1 cellular context compared by ENCODE assay signal in the genomic region with DNA sequence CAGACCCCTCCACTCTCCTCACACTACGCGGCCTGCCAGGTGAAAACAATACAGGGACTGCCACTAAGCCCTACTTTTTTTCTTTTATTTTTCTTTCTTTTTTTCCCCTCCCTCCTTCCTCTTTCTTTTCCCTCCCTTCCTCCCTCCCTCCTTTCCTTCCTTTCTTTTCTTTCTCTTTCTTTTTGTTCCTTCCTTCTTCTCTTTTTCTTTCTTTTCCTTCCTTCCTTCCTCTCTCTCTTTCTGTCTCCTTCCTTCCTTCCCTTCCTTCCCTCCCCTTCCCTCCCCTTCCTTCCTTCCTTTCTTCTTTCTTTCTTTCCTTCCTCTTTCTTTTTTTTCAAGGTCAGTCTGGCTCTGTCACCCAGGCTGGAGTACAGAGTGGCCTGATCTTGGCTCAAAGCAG.
A peak's percentile ranks its signal among the peaks of the same experiment; 100 is the strongest.
TF ChIP-seq lines count a peak whose summit lies in the region.

No MANE protein-coding gene starts in this region.

TF ChIP-seq in HepG2, 621 proteins besides CTCF, POLR2A, EP300 and RAD21:
- TF ChIP-seq, protein P1, sequence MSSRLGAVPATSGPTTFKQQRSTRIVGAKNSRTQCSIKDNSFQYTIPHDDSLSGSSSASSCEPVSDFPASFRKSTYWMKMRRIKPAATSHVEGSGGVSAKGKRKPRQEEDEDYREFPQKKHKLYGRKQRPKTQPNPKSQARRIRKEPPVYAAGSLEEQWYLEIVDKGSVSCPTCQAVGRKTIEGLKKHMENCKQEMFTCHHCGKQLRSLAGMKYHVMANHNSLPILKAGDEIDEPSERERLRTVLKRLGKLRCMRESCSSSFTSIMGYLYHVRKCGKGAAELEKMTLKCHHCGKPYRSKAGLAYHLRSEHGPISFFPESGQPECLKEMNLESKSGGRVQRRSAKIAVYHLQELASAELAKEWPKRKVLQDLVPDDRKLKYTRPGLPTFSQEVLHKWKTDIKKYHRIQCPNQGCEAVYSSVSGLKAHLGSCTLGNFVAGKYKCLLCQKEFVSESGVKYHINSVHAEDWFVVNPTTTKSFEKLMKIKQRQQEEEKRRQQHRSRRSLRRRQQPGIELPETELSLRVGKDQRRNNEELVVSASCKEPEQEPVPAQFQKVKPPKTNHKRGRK (CRISPR knock-in tag; IDR thresholded peaks at IDR 0.05), result peak; percentile 94
- TF ChIP-seq ZNF598 (CRISPR knock-in tag; IDR thresholded peaks at IDR 0.05; ENCODE audit: borderline replicate concordance) (no peak), ARNT2 (CRISPR knock-in tag; IDR thresholded peaks at IDR 0.05; ENCODE audit: low read depth) (no peak)
